ENCODE assay signal across 13 cellular contexts in genomic region chr5:10636363-10637142, GRCh38.
DNase-seq lines count a peak whose midpoint lies in the region; ATAC-seq and TF ChIP-seq lines count a peak whose summit lies in the region.
"Had no signal": no experiment of that assay in that cellular context is flagged by ENCODE, and none has a peak within 500 bp of the region (broad histone marks: within the 10 kb centered on the region; RNA-seq: fewer than 3 reads in every experiment).

No MANE protein-coding gene starts in this region.

- peaks cover 45% of the 10 kb centered on the region for H3K4me1 Mint-ChIP-seq in activated T-cell treated with anti-CD3 and anti-CD28 coated beads, Interleukin-2, amount 50 U/mL, for 24 hours (ENCODE audit: low read depth)
- peaks cover 58% of the 10 kb centered on the region for H3K4me1 Mint-ChIP-seq in activated naive CD8-positive, alpha-beta T cell treated with anti-CD3 and anti-CD28 coated beads, Interleukin-2, amount 50 U/mL, for 24 hours
- H3K4me1 Mint-ChIP-seq: mesothelial cell of epicardium had no signal

- peak overlapping the region; percentile 25 for H3K9ac ChIP-seq in HUES6 (ENCODE audit: low read length)

- H3K4me3 Mint-ChIP-seq in activated T-cell treated with anti-CD3 and anti-CD28 coated beads, Interleukin-2, amount 50 U/mL, for 24 hours: peak overlapping the region; percentile 62
- peak overlapping the region; percentile 78 for H3K4me3 Mint-ChIP-seq in activated naive CD8-positive, alpha-beta T cell treated with anti-CD3 and anti-CD28 coated beads, Interleukin-2, amount 50 U/mL, for 24 hours
- H3K4me3 Mint-ChIP-seq: mesothelial cell of epicardium had no signal

- 75 to 85% (median 79%) methylated on average over 15 of the region's 15 CpGs for WGBS in spleen, 5 donors

- H3K27ac ChIP-seq in HUES6 (ENCODE audit: low read depth, low read length) (no peak overlapping the region), spleen (peak overlapping the region in 5 of 8 donors; percentile 40 to 86 (median 79))

- H3K4me3 ChIP-seq in HUES6 (ENCODE audit: low read depth, low read length): peak overlapping the region; percentile 41
- no peak overlapping the region for H3K4me3 ChIP-seq in spleen
- H3K4me3 ChIP-seq: heart right ventricle, SJSA1 had no signal

- no peak for DNase-seq in activated T-cell treated with anti-CD3 and anti-CD28 coated beads, Interleukin-2, amount 50 U/mL, for 24 hours
- DNase-seq in activated T-cell treated with anti-CD3 and anti-CD28 coated beads for 4 hours (no peak), spleen (no peak), omental fat pad (ENCODE audit: low spot score) (no peak)
- DNase-seq in activated naive CD8-positive, alpha-beta T cell treated with anti-CD3 and anti-CD28 coated beads, Interleukin-2, amount 50 U/mL, for 24 hours: no peak
- DNase-seq in stimulated activated CD4-positive, alpha-beta T cell treated with anti-CD3 and anti-CD28 coated beads, Interleukin-1b, Interleukin-23, amount 100 ng/mL, for 48 hours: no peak
- DNase-seq: heart right ventricle, NCI-H748 treated with DMSO at 0.1 percent for 48 hours, PC-3 had no signal

- no peak for ATAC-seq in activated naive CD8-positive, alpha-beta T cell treated with anti-CD3 and anti-CD28 coated beads, Interleukin-2, amount 50 U/mL, for 24 hours
- no peak for ATAC-seq in GM21786 (IDR thresholded peaks at IDR 0.05; ENCODE audit: unreplicated experiment)
- ATAC-seq in omental fat pad (ENCODE audit: low FRiP score): no peak
- ATAC-seq: heart right ventricle had no signal

- TF ChIP-seq CTCF in spleen (IDR thresholded peaks at IDR 0.05 in 8 of 11, conservative IDR thresholded peaks at IDR 0.05 in 3 of 11): no peak
- no peak for TF ChIP-seq CTCF in omental fat pad (IDR thresholded peaks at IDR 0.05)

- H3K9me3 ChIP-seq in HUES6 (ENCODE audit: control insufficient read depth, insufficient read depth, low read depth, low read length): no peaks in the 10 kb centered on the region
- H3K9me3 ChIP-seq in spleen: peaks cover 0 to 7% (median 0%) of the 10 kb centered on the region in 8 donors
- H3K9me3 ChIP-seq: heart right ventricle, SJSA1 had no signal

- H3K9me3 Mint-ChIP-seq in activated T-cell treated with anti-CD3 and anti-CD28 coated beads, Interleukin-2, amount 50 U/mL, for 24 hours: no peaks in the 10 kb centered on the region
- peaks cover 13% of the 10 kb centered on the region for H3K9me3 Mint-ChIP-seq in activated naive CD8-positive, alpha-beta T cell treated with anti-CD3 and anti-CD28 coated beads, Interleukin-2, amount 50 U/mL, for 24 hours

- no peaks in the 10 kb centered on the region for H3K27me3 Mint-ChIP-seq in activated T-cell treated with anti-CD3 and anti-CD28 coated beads, Interleukin-2, amount 50 U/mL, for 24 hours
- H3K27me3 Mint-ChIP-seq in activated naive CD8-positive, alpha-beta T cell treated with anti-CD3 and anti-CD28 coated beads, Interleukin-2, amount 50 U/mL, for 24 hours: no peaks in the 10 kb centered on the region

- intact Hi-C loops in spleen (cut with DNase I; ENCODE audit: low total_unique reads): no loop called here

- H3K27ac Mint-ChIP-seq in activated T-cell treated with anti-CD3 and anti-CD28 coated beads, Interleukin-2, amount 50 U/mL, for 24 hours: peak overlapping the region; percentile 96
- peak overlapping the region; percentile 98 for H3K27ac Mint-ChIP-seq in activated naive CD8-positive, alpha-beta T cell treated with anti-CD3 and anti-CD28 coated beads, Interleukin-2, amount 50 U/mL, for 24 hours
- H3K27ac Mint-ChIP-seq: mesothelial cell of epicardium had no signal

- H3K36me3 ChIP-seq in HUES6 (ENCODE audit: control insufficient read depth, insufficient read depth, low read length) (no peaks in the 10 kb centered on the region), spleen (peaks cover 0 to 17% (median 4%) of the 10 kb centered on the region in 6 donors)

- peaks cover 44% of the 10 kb centered on the region for H3K4me1 ChIP-seq in HUES6 (ENCODE audit: control insufficient read depth, insufficient read depth, low read length)
- peaks cover 20 to 57% (median 47%) of the 10 kb centered on the region in 6 donors for H3K4me1 ChIP-seq in spleen

- no peaks in the 10 kb centered on the region for H3K36me3 Mint-ChIP-seq in activated T-cell treated with anti-CD3 and anti-CD28 coated beads, Interleukin-2, amount 50 U/mL, for 24 hours (ENCODE audit: low read depth)
- peaks cover 25% of the 10 kb centered on the region for H3K36me3 Mint-ChIP-seq in activated naive CD8-positive, alpha-beta T cell treated with anti-CD3 and anti-CD28 coated beads, Interleukin-2, amount 50 U/mL, for 24 hours (ENCODE audit: low read depth)

- no peak for TF ChIP-seq POLR2A in spleen (IDR thresholded peaks at IDR 0.05)

- H3K27me3 ChIP-seq in HUES6 (ENCODE audit: control insufficient read depth, insufficient read depth, low read length) (peaks cover 14% of the 10 kb centered on the region; the same call in 1 of the 2 replicates), spleen (replicated peaks in 1 of 7) (no peaks in the 10 kb centered on the region)
- H3K27me3 ChIP-seq: heart right ventricle, SJSA1 had no signal
